14 cellular contexts compared by ENCODE assay signal in genomic region chr9:134645607-134646365, GRCh38. TPM values are rescaled to one million over a fixed set of nuclear protein-coding genes. Genes with fewer than 3 reads are reported as not detected.
DNase-seq lines count a peak whose midpoint lies in the region; ATAC-seq, FAIRE-seq and TF ChIP-seq lines count a peak whose summit lies in the region.
"Had no signal": no experiment of that assay in that cellular context is flagged by ENCODE, and none has a peak within 500 bp of the region (broad histone marks: within the 10 kb centered on the region; RNA-seq: fewer than 3 reads in every experiment).

No MANE protein-coding gene starts in this region.

- no peak overlapping the region for H2BK5ac ChIP-seq in H1 (ENCODE audit: low read depth, low read length)
- H2BK5ac ChIP-seq in neuronal stem cell (ENCODE audit: low read length), result peak overlapping the region; percentile 66

- TF ChIP-seq EP300 in H1 (IDR thresholded peaks at IDR 0.05; ENCODE audit: borderline replicate concordance in 1 of 2, low read depth in 2 of 2, low read length in 2 of 2), result no peak

- no peak for TF ChIP-seq POLR2A in H1 (IDR thresholded peaks at IDR 0.05; ENCODE audit: control extremely low read depth in 1 of 2, low read depth in 2 of 2, low read length in 2 of 2)

- peaks cover 0 to 16% of the 10 kb centered on the region in 2 experiments for H4K20me1 ChIP-seq in H1 (replicated peaks in 1 of 2; ENCODE audit: control insufficient read depth in 1 of 2, insufficient read depth in 2 of 2, low read length in 2 of 2)

- H3K9me3 ChIP-seq in H1 (ENCODE audit: insufficient read depth in 2 of 2, low read depth in 1 of 2, low read length in 1 of 2) (no peaks in the 10 kb centered on the region), neuronal stem cell (replicated peaks in 1 of 2; ENCODE audit: control insufficient read depth in 2 of 2, insufficient read depth in 1 of 2, low read depth in 1 of 2, low read length in 2 of 2) (peaks cover 0 to 2% of the 10 kb centered on the region in 2 donors), upper lobe of right lung (no peaks in the 10 kb centered on the region)
- H3K9me3 ChIP-seq: SJSA1 had no signal

- H3K4me1 ChIP-seq in H1 (replicated peaks in 1 of 4; ENCODE audit: control insufficient read depth in 3 of 4, insufficient read depth in 4 of 4, low read length in 3 of 4) (peaks cover 0 to 37% (median 14%) of the 10 kb centered on the region in 4 experiments; a peak in 6 of 7 replicates), neuronal stem cell (ENCODE audit: control insufficient read depth in 2 of 2, insufficient read depth in 1 of 2, low read depth in 1 of 2, low read length in 2 of 2) (peaks cover 2 to 33% of the 10 kb centered on the region in 2 donors), upper lobe of right lung (peaks cover 28% of the 10 kb centered on the region)

- H2AFZ ChIP-seq in H1 (ENCODE audit: low read length) (no peak overlapping the region), neuronal stem cell (ENCODE audit: low read length) (no peak overlapping the region)

- H3K27ac Mint-ChIP-seq in activated CD4-positive, alpha-beta T cell treated with anti-CD3 and anti-CD28 coated beads, Interleukin-2, amount 10 ng/mL, durations not matched to agents 7 days and 5 days, result peak overlapping the region; percentile 17

- no peaks in the 10 kb centered on the region; the same call in 1 of the 2 replicates for H3K23me2 ChIP-seq in H1 (ENCODE audit: low read depth, low read length)

- H2BK12ac ChIP-seq in H1 (ENCODE audit: low read depth, low read length), result 0 out of 2 replicates have a peak overlapping the region, but pooled peaks have one; percentile 1
- peak overlapping the region; percentile 90 for H2BK12ac ChIP-seq in neuronal stem cell (ENCODE audit: low read length)

- intact Hi-C loops in upper lobe of right lung (cut with DNase I), result no loop called here

- no peak overlapping the region for H3K4me3 Mint-ChIP-seq in activated CD4-positive, alpha-beta T cell treated with anti-CD3 and anti-CD28 coated beads, Interleukin-2, amount 10 ng/mL, durations not matched to agents 7 days and 5 days

- peaks cover 11% of the 10 kb centered on the region for H3K27me3 Mint-ChIP-seq in activated CD4-positive, alpha-beta T cell treated with anti-CD3 and anti-CD28 coated beads, Interleukin-2, amount 10 ng/mL, durations not matched to agents 7 days and 5 days

- no peak overlapping the region for H2BK120ac ChIP-seq in H1 (replicated peaks; ENCODE audit: low read depth, low read length)
- H2BK120ac ChIP-seq in neuronal stem cell (ENCODE audit: low read depth, low read length), result peak overlapping the region; percentile 10

- H3K9ac ChIP-seq in H1 (replicated peaks in 1 of 4; ENCODE audit: extremely low read depth in 1 of 4, low read depth in 3 of 4, low read length in 3 of 4), result no peak overlapping the region
- H3K9ac ChIP-seq in neuronal stem cell (ENCODE audit: low read depth, low read length, poor library complexity), result no peak overlapping the region

- H3K56ac ChIP-seq in H1 (replicated peaks; ENCODE audit: insufficient read length, low read depth, low read length), result no peak overlapping the region

- H3K4me3 ChIP-seq in H1 (ENCODE audit: extremely low read depth in 1 of 4, insufficient read depth in 2 of 4, low read depth in 3 of 4, low read length in 4 of 4) (no peak overlapping the region), neuronal stem cell (ENCODE audit: low read length in 2 of 2) (peak overlapping the region in 1 of 2 donors; percentile 13), upper lobe of right lung (peak overlapping the region; percentile 40)

- TF ChIP-seq RAD21 in H1 (IDR thresholded peaks at IDR 0.05 in 1 of 2, conservative IDR thresholded peaks at IDR 0.05 in 1 of 2; ENCODE audit: low read depth in 2 of 2, low read length in 2 of 2), result no peak

- H4K5ac ChIP-seq in H1 (ENCODE audit: insufficient read length, low read depth, low read length), result no peak overlapping the region

- H3K27ac ChIP-seq in H1 (ENCODE audit: low read depth, low read length) (no peak overlapping the region), neuronal stem cell (replicated peaks; ENCODE audit: low read length) (no peak overlapping the region), upper lobe of right lung (no peak overlapping the region)
- H3K27ac ChIP-seq: SJSA1, WERI-Rb-1 had no signal

- H2AK5ac ChIP-seq in H1 (ENCODE audit: low read depth, low read length), result 0 out of 2 replicates have a peak overlapping the region, but pooled peaks have one; percentile 17
- peak overlapping the region; percentile 86 for H2AK5ac ChIP-seq in neuronal stem cell (ENCODE audit: low read depth, low read length)

- H2BK20ac ChIP-seq in H1 (ENCODE audit: low read length), result no peak overlapping the region

- no peak for ATAC-seq in upper lobe of right lung
- ATAC-seq: stimulated activated naive CD8-positive, alpha-beta T cell treated with anti-CD3 and anti-CD28 coated beads, Interleukin-15, Interleukin-2, amounts not matched to agents 100 U/mL and 50 U/mL, for 24 hours had no signal

- no peaks in the 10 kb centered on the region for H3K9me3 Mint-ChIP-seq in activated CD4-positive, alpha-beta T cell treated with anti-CD3 and anti-CD28 coated beads, Interleukin-2, amount 10 ng/mL, durations not matched to agents 7 days and 5 days

- no peak for DNase-seq in activated CD4-positive, alpha-beta T cell treated with anti-CD3 and anti-CD28 coated beads, Interleukin-2, amount 10 ng/mL, durations not matched to agents 7 days and 5 days
- DNase-seq in activated CD4-positive, alpha-beta T cell treated with anti-CD3 and anti-CD28 coated beads for 4 hours, result no peak
- DNase-seq in H1 (ENCODE audit: low read depth in 1 of 2, low spot score in 2 of 2), result no peak
- no peak for DNase-seq in neuronal stem cell (ENCODE audit: low spot score)
- no peak for DNase-seq in upper lobe of right lung
- DNase-seq in KBM-7, result no peak
- no peak for DNase-seq in medulla oblongata (ENCODE audit: extremely low spot score)
- no peak for DNase-seq in anterior cingulate cortex (lab: John Stamatoyannopoulos, UW)
- DNase-seq: NCI-H1436 treated with DMSO at 0.1 percent for 48 hours; NCI-H748 treated with DMSO at 0.1 percent for 48 hours; stimulated activated CD4-positive, alpha-beta T cell treated with anti-CD3 and anti-CD28 coated beads, Interleukin-4, amount 100 ng/mL, for 1 hour; stimulated activated naive CD8-positive, alpha-beta T cell treated with anti-CD3 and anti-CD28 coated beads, Interleukin-15, Interleukin-2, amounts not matched to agents 100 U/mL and 50 U/mL, for 24 hours had no signal

- H3K36me3 ChIP-seq in H1 (ENCODE audit: control insufficient read depth in 2 of 4, insufficient read depth in 4 of 4, low read length in 3 of 4) (no peaks in the 10 kb centered on the region), neuronal stem cell (replicated peaks in 1 of 2; ENCODE audit: control insufficient read depth in 2 of 2, insufficient read depth in 2 of 2, low read length in 2 of 2) (no peaks in the 10 kb centered on the region), upper lobe of right lung (no peaks in the 10 kb centered on the region)

- FAIRE-seq in H1 (lab: Jason Lieb, UNC), result no peak

- H3K14ac ChIP-seq in H1 (ENCODE audit: insufficient read length), result no peak overlapping the region
- H3K14ac ChIP-seq in neuronal stem cell (ENCODE audit: low read length), result no peak overlapping the region

- H3K18ac ChIP-seq in H1 (ENCODE audit: extremely low read depth, low read length), result no peak overlapping the region; the same call in 1 of the 2 replicates
- H3K18ac ChIP-seq in neuronal stem cell (ENCODE audit: low read length), result peak overlapping the region; percentile 38

- 84% methylated on average over 9 of the region's 9 CpGs; no CpG with 5 or more reads in 1 of the 2 experiments for WGBS in H1 (ENCODE audit: extremely low coverage in 1 of 2, insufficient coverage in 1 of 2, insufficient read length in 1 of 2, insufficient replicate concordance in 2 of 2, low coverage in 1 of 2, low lambda C conversion rate in 2 of 2, missing lambda C conversion rate in 1 of 2), 2 experiments
- no CpG with 5 or more reads among the region's 9 CpGs for WGBS in neuronal stem cell (ENCODE audit: extremely low coverage in 2 of 2, insufficient read length in 2 of 2, insufficient replicate concordance in 1 of 2), 2 donors

- H3K79me1 ChIP-seq in H1 (ENCODE audit: low read depth, low read length), result peaks cover 5% of the 10 kb centered on the region; the same call in 1 of the 2 replicates
- peaks cover 7% of the 10 kb centered on the region for H3K79me1 ChIP-seq in neuronal stem cell (ENCODE audit: low read depth, low read length)

- H3K79me2 ChIP-seq in H1 (ENCODE audit: control insufficient read depth in 1 of 2, insufficient read depth in 2 of 2, low read length in 2 of 2), result no peaks in the 10 kb centered on the region

- CTCF ChIA-PET in activated CD4-positive, alpha-beta T cell treated with anti-CD3 and anti-CD28 coated beads, Interleukin-2, amount 10 ng/mL, durations not matched to agents 7 days and 5 days (lab: Charles Lee), result no interaction called here
- CTCF ChIA-PET in H1 (lab: Charles Lee; ENCODE audit: partially characterized antibody), result interaction anchor here (1.0 to 2.2 kb wide), 12 partner anchors 9 to 198 kb away, joined by 3 to 7 read pairs (median 5); no protein-coding TSS in a partner anchor

- no peak overlapping the region for H3K4me2 ChIP-seq in H1 (ENCODE audit: insufficient read depth in 1 of 2, low read depth in 2 of 2, low read length in 2 of 2)
- no peak overlapping the region for H3K4me2 ChIP-seq in neuronal stem cell (ENCODE audit: insufficient read depth, low read length, poor library complexity, severe bottlenecking)

- H2BK15ac ChIP-seq in H1 (ENCODE audit: low read length) (no peak overlapping the region), neuronal stem cell (ENCODE audit: low read length) (peak overlapping the region; percentile 80)

- H4K8ac ChIP-seq in H1 (ENCODE audit: extremely low read depth, insufficient read depth, low read length) (no peak overlapping the region; the same call in 1 of the 2 replicates), neuronal stem cell (ENCODE audit: low read depth, low read length) (no peak overlapping the region)

- POLR2A ChIA-PET in activated CD4-positive, alpha-beta T cell treated with anti-CD3 and anti-CD28 coated beads, Interleukin-2, amount 10 ng/mL, durations not matched to agents 7 days and 5 days (lab: Charles Lee), result no interaction called here
- POLR2A ChIA-PET in H1 (lab: Charles Lee; ENCODE audit: partially characterized antibody), result interaction anchor here (0.7 to 1.4 kb wide), 2 partner anchors 10 to 12 kb away, joined by 3 to 4 read pairs; no protein-coding TSS in a partner anchor

- no peak overlapping the region for H3K4ac ChIP-seq in H1 (replicated peaks; ENCODE audit: insufficient read length, low read depth, low read length)
- H3K4ac ChIP-seq in neuronal stem cell (ENCODE audit: low read length), result no peak overlapping the region

- no peaks in the 10 kb centered on the region for H3K36me3 Mint-ChIP-seq in activated CD4-positive, alpha-beta T cell treated with anti-CD3 and anti-CD28 coated beads, Interleukin-2, amount 10 ng/mL, durations not matched to agents 7 days and 5 days (ENCODE audit: low read depth)

- H4K91ac ChIP-seq in H1 (replicated peaks; ENCODE audit: insufficient read length, low read length) (no peak overlapping the region), neuronal stem cell (ENCODE audit: low read depth, low read length, poor library complexity) (no peak overlapping the region)

- H3K23ac ChIP-seq in H1 (ENCODE audit: insufficient read length), result no peak overlapping the region
- no peak overlapping the region for H3K23ac ChIP-seq in neuronal stem cell (ENCODE audit: low read depth, low read length, poor library complexity)

- in situ Hi-C loops in KBM-7 (cut with MboI; ENCODE audit: low pct_unique_long_range_greater_than_20kb, low sequenced_read_pairs), result no loop called here

- H3K4me1 Mint-ChIP-seq in activated CD4-positive, alpha-beta T cell treated with anti-CD3 and anti-CD28 coated beads, Interleukin-2, amount 10 ng/mL, durations not matched to agents 7 days and 5 days, result no peaks in the 10 kb centered on the region

- TF ChIP-seq CTCF in H1 (IDR thresholded peaks at IDR 0.05; ENCODE audit: control extremely low read depth in 1 of 3, insufficient read depth in 1 of 3, low read depth in 1 of 3, low read length in 3 of 3) (no peak), upper lobe of right lung (IDR thresholded peaks at IDR 0.05) (no peak)

- H3K27me3 ChIP-seq in H1 (replicated peaks in 1 of 4; ENCODE audit: control insufficient read depth in 3 of 4, extremely low read depth in 1 of 4, insufficient read depth in 3 of 4, low read length in 3 of 4) (peaks cover 0 to 10% (median 7%) of the 10 kb centered on the region in 4 experiments; a peak in 5 of 7 replicates), neuronal stem cell (ENCODE audit: control insufficient read depth in 3 of 3, insufficient read depth in 3 of 3, low read depth in 1 of 3, low read length in 3 of 3) (peaks cover 0 to 62% (median 12%) of the 10 kb centered on the region in 3 experiments), upper lobe of right lung (peaks cover 12% of the 10 kb centered on the region)
- H3K27me3 ChIP-seq: SJSA1 had no signal

RNA-seq across cellular contexts. Expression of gene COL5A1, which starts 4.2 kb away (rescaled TPM):
- under 1 TPM; 0.15 to 0.30 TPM for total RNA-seq in activated CD4-positive, alpha-beta T cell treated with anti-CD3 and anti-CD28 coated beads, Interleukin-2, amount 10 ng/mL, durations not matched to agents 7 days and 5 days
- total RNA-seq in H1 (2021; fragmentation: NEBNext Ultra II Directional; extraction: Animal tissue kit (Norgen Biotek cat#: 25700)), result 10.5 and 12.0 TPM in 2 replicates
- polyA plus RNA-seq in H1 (2011; rRNA removed), result 3.8 and 6.2 TPM in 2 replicates
- polyA plus RNA-seq in H1 (2011; cell fraction: cytosol; rRNA removed), result 4.1 TPM
- 39.3 TPM for polyA plus RNA-seq in H1 (2011; cell fraction: nucleus; rRNA removed)
- 8.9 to 12.1 TPM (median 11.0 TPM) in 4 replicates for polyA plus RNA-seq in H1 (2012, experiment 1 of 2)
- polyA plus RNA-seq in H1 (2012, experiment 2 of 2), result 6.1 TPM
- 11.8 TPM for polyA plus RNA-seq in H1 (2013, experiment 1 of 2)
- 9.6 TPM for polyA plus RNA-seq in H1 (2013, experiment 2 of 2)
- polyA minus RNA-seq in H1 (2011; rRNA and poly(A)+ RNA removed), result 4.7 and 5.2 TPM in 2 replicates
- 6.1 TPM for polyA minus RNA-seq in H1 (2011; cell fraction: cytosol; rRNA and poly(A)+ RNA removed)
- polyA minus RNA-seq in H1 (2011; cell fraction: nucleus; rRNA and poly(A)+ RNA removed), result 12.3 TPM
- 10.1 TPM for polyA plus RNA-seq in neuronal stem cell (2013, experiment 1 of 2)
- 10.2 TPM for polyA plus RNA-seq in neuronal stem cell (2013, experiment 2 of 2)
- 37.8 TPM for total RNA-seq in upper lobe of right lung
